Comparison of ENCODE assay signal across 24 cellular contexts in genomic region chr1:185821612-185822385, GRCh38.
DNase-seq lines count a peak whose midpoint lies in the region; ATAC-seq lines count a peak whose summit lies in the region.
"Had no signal": no experiment of that assay in that cellular context is flagged by ENCODE, and none has a peak within 500 bp of the region (broad histone marks: within the 10 kb centered on the region; RNA-seq: fewer than 3 reads in every experiment).

No MANE protein-coding gene starts in this region.

- no peak for ATAC-seq in HG02571 (IDR thresholded peaks at IDR 0.05; ENCODE audit: unreplicated experiment)
- ATAC-seq: heart left ventricle; naive thymus-derived CD4-positive, alpha-beta T cell; stimulated activated naive CD8-positive, alpha-beta T cell treated with anti-CD3 and anti-CD28 coated beads, Interleukin-15, amount 100 ng/mL, for 72 hours had no signal

- in situ Hi-C loops in G401 (cut with HindIII; ENCODE audit: low sequenced_read_pairs), result no loop called here

- DNase-seq in A172 (ENCODE audit: low spot score), result peak; percentile 14
- peak; percentile 36 for DNase-seq in G401 (ENCODE audit: low spot score)
- DNase-seq in NCI-H69 (lab: John Stamatoyannopoulos, UW), result peak; percentile 30
- DNase-seq in cerebellar cortex (ENCODE audit: low spot score), result peak; percentile 28
- no peak for DNase-seq in GDM1 (lab: John Stamatoyannopoulos, UW)
- no peak for DNase-seq in stimulated activated CD4-positive, alpha-beta T cell treated with anti-CD3 and anti-CD28 coated beads, Interleukin-4, amount 100 ng/mL, for 24 hours
- no peak for DNase-seq in C1 segment of cervical spinal cord (lab: John Stamatoyannopoulos, UW)
- DNase-seq: activated CD4-positive, alpha-beta T cell treated with anti-CD3 and anti-CD28 coated beads for 48 hours; activated CD8-positive, alpha-beta memory T cell treated with anti-CD3 and anti-CD28 coated beads, Interleukin-2, amount 50 U/mL, for 4 hours; activated gamma-delta T cell; amniotic stem cell; cerebellar nuclear complex; endodermal cell; heart left ventricle; immature natural killer cell; MG63; naive thymus-derived CD4-positive, alpha-beta T cell; NCI-H1694 treated with DMSO at 0.1 percent for 48 hours; NCI-H524 treated with DMSO at 0.1 percent for 48 hours; ovary; Peyer's patch; right lobe of liver; stimulated activated naive CD8-positive, alpha-beta T cell treated with anti-CD3 and anti-CD28 coated beads, Interleukin-15, amount 100 ng/mL, for 72 hours had no signal

Comparison
In these comparisons a context has a peak if more than half of its experiments do, and no peak if none do; other contexts are left out.
1. DNase-seq: peak in A172 (single experiment), G401 (single experiment), NCI-H69 (single experiment) and cerebellar cortex (single experiment); none in GDM1 (single experiment), stimulated activated CD4-positive, alpha-beta T cell treated with anti-CD3 and anti-CD28 coated beads, Interleukin-4, amount 100 ng/mL, for 24 hours (single experiment) and C1 segment of cervical spinal cord (0 of 14).